8 cellular contexts compared by ENCODE assay signal in genomic region chr7:65080799-65081651, GRCh38.
A peak's percentile ranks its signal among the peaks of the same experiment; 100 is the strongest.
DNase-seq lines count a peak whose midpoint lies in the region; ATAC-seq and TF ChIP-seq lines count a peak whose summit lies in the region.
"Not testable (repeated sequence)": the region's sequence is repeated elsewhere in the genome, so short reads cannot be mapped to it uniquely, and the experiment has no call there.

No MANE protein-coding gene starts in this region.

- H3K9me3 Mint-ChIP-seq in nephron, result not testable (repeated sequence)

- not testable (repeated sequence) for H3K4me1 Mint-ChIP-seq in nephron

- TF ChIP-seq CTCF in DOHH2 (IDR thresholded peaks at IDR 0.05; ENCODE audit: low read depth, low read length, poor library complexity, severe bottlenecking) (peak; percentile 16), fibroblast of the aortic adventitia (IDR thresholded peaks at IDR 0.05; ENCODE audit: insufficient read depth, low read length) (peak; percentile 6)
- TF ChIP-seq CTCF in RWPE2 (IDR thresholded peaks at IDR 0.05; ENCODE audit: poor library complexity, severe bottlenecking); nephron (IDR thresholded peaks at IDR 0.05; ENCODE audit: unreplicated experiment in 3 of 3): not testable (repeated sequence)

- not testable (repeated sequence) for H3K9me3 ChIP-seq in DOHH2 (ENCODE audit: control insufficient read depth, insufficient read depth, low read length); RWPE2 (ENCODE audit: severe bottlenecking)

- ATAC-seq in GM21737 (IDR thresholded peaks at IDR 0.05; ENCODE audit: unreplicated experiment) (peak; percentile 100), RWPE2 (ENCODE audit: low read depth) (peak; percentile 91)

- H3K36me3 ChIP-seq in DOHH2 (ENCODE audit: control insufficient read depth, low read length); RWPE2 (ENCODE audit: low read depth): not testable (repeated sequence)

- not testable (repeated sequence) for H3K9me2 ChIP-seq in DOHH2 (replicated peaks; ENCODE audit: control insufficient read depth, low read length)

- peak overlapping the region; percentile 40 to 92 (median 74) for H3K27ac Mint-ChIP-seq in nephron

- H3K4me1 ChIP-seq in DOHH2 (ENCODE audit: control insufficient read depth, low read length); RWPE2 (ENCODE audit: insufficient read depth, poor library complexity, severe bottlenecking): not testable (repeated sequence)

- peak overlapping the region; percentile 88 to 93 (median 91) for H3K4me3 Mint-ChIP-seq in nephron

- H3K36me3 Mint-ChIP-seq in nephron (ENCODE audit: low read depth), result not testable (repeated sequence)

- H3K79me2 ChIP-seq in DOHH2 (ENCODE audit: control insufficient read depth, low read length), result not testable (repeated sequence)

- peak overlapping the region; percentile 78 for H3K4me2 ChIP-seq in DOHH2 (ENCODE audit: low read length)

- H3F3A ChIP-seq in DOHH2 (ENCODE audit: control insufficient read depth, insufficient read depth), result not testable (repeated sequence)

- H4K20me1 ChIP-seq in DOHH2 (ENCODE audit: control insufficient read depth, insufficient read depth, low read depth, low read length), result not testable (repeated sequence)

- 0 out of 2 replicates have a peak overlapping the region, but pooled peaks have one; percentile 6 for H3K27ac ChIP-seq in DOHH2 (ENCODE audit: low read depth, low read length)
- H3K27ac ChIP-seq in RWPE2 (ENCODE audit: poor library complexity, severe bottlenecking), result not testable (repeated sequence)

- not testable (repeated sequence) for H3K27me3 ChIP-seq in DOHH2 (ENCODE audit: control insufficient read depth, low read length); RWPE2 (ENCODE audit: insufficient read depth, poor library complexity, severe bottlenecking)

- DNase-seq in Jurkat, Clone E6-1 (ENCODE audit: low read depth, low spot score), result peak; percentile 83
- DNase-seq in RWPE2 (ENCODE audit: low spot score), result peak; percentile 88
- DNase-seq in activated gamma-delta T cell (lab: John Stamatoyannopoulos, UW), result peak; percentile 85
- peak; percentile 88 for DNase-seq in fibroblast of the aortic adventitia (ENCODE audit: low read depth)
- DNase-seq in stimulated activated naive CD4-positive, alpha-beta T cell (lab: John Stamatoyannopoulos, UW), result peak; percentile 78 to 89 (median 86)

- H3K27me3 Mint-ChIP-seq in nephron (ENCODE audit: low read depth), result not testable (repeated sequence)

- peak overlapping the region; percentile 85 for H3K4me3 ChIP-seq in DOHH2 (ENCODE audit: low read length)
- peak overlapping the region; percentile 69 for H3K4me3 ChIP-seq in Jurkat, Clone E6-1 (ENCODE audit: low read length)
- H3K4me3 ChIP-seq in RWPE2 (ENCODE audit: severe bottlenecking), result peak overlapping the region; percentile 54
- H3K4me3 ChIP-seq in fibroblast of the aortic adventitia (ENCODE audit: low read depth, low read length), result peak overlapping the region; percentile 88
